26 cellular contexts compared by ENCODE assay signal in the genomic region with DNA sequence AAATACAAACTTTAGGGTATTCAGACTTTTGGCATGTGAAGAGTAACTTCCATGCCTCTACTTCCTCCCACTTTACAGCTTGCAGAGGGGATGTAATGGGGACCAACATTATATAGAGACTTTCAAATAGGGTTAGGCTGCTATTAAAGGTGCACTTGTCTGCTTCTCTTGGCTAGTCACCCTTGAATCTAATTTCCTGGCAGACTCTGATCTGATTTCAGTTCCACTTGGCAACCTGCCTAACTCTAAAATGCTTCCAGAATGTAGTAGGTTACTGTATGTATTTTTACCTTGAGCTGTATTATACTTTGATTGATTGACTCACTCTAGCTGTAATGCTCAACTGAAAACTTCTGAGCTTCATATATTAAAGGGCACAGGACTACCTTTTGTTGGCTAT.
DNase-seq lines count a peak whose midpoint lies in the region; ATAC-seq and TF ChIP-seq lines count a peak whose summit lies in the region.
"Had no signal": no experiment of that assay in that cellular context is flagged by ENCODE, and none has a peak within 500 bp of the region (broad histone marks: within the 10 kb centered on the region; RNA-seq: fewer than 3 reads in every experiment).

No MANE protein-coding gene starts in this region.

- H3K27ac ChIP-seq in left lung = no peak overlapping the region
- H3K27ac ChIP-seq: 22Rv1, stomach, WERI-Rb-1 had no signal

- H3K36me3 Mint-ChIP-seq in activated CD4-positive, alpha-beta T cell treated with anti-CD3 and anti-CD28 coated beads, Interleukin-2, amount 10 ng/mL, durations not matched to agents 24 days and 14 days (ENCODE audit: low read depth) = no peaks in the 10 kb centered on the region
- H3K36me3 Mint-ChIP-seq: activated CD4-positive, alpha-beta memory T cell treated with anti-CD3 and anti-CD28 coated beads for 36 hours; activated naive CD4-positive, alpha-beta T cell treated with anti-CD3 and anti-CD28 coated beads, Interleukin-2, amount 10 ng/mL, durations not matched to agents 7 days and 5 days had no signal

- no peak overlapping the region for H3K27ac Mint-ChIP-seq in activated CD4-positive, alpha-beta T cell treated with anti-CD3 and anti-CD28 coated beads, Interleukin-2, amount 10 ng/mL, durations not matched to agents 24 days and 14 days
- H3K27ac Mint-ChIP-seq: activated CD4-positive, alpha-beta memory T cell treated with anti-CD3 and anti-CD28 coated beads for 36 hours; activated naive CD4-positive, alpha-beta T cell treated with anti-CD3 and anti-CD28 coated beads, Interleukin-2, amount 10 ng/mL, durations not matched to agents 7 days and 5 days; T-helper 1 cell treated with Interleukin-12 subunit alpha and Interleukin-12 subunit beta and Interleukin-4 antibody, amounts not matched to agents 30 μg/mL and 1 μg/mL, for 36 hours had no signal

- intact Hi-C loops in left lung (cut with DNase I) = no loop called here
- intact Hi-C loops in activated CD4-positive, alpha-beta T cell treated with anti-CD3 and anti-CD28 coated beads, Interleukin-2, amount 10 ng/mL, durations not matched to agents 24 days and 14 days (cut with micrococcal nuclease) = no loop called here
- intact Hi-C loops in Right ventricle myocardium superior (cut with DNase I) = no loop called here

- ATAC-seq in HG03103 (IDR thresholded peaks at IDR 0.05; ENCODE audit: low read depth, unreplicated experiment) (peak; percentile 57), left lung (no peak), Right ventricle myocardium superior (ENCODE audit: poor library complexity) (no peak)
- ATAC-seq: K562, Right ventricle myocardium inferior had no signal

- no peaks in the 10 kb centered on the region for H3K27me3 Mint-ChIP-seq in activated CD4-positive, alpha-beta T cell treated with anti-CD3 and anti-CD28 coated beads, Interleukin-2, amount 10 ng/mL, durations not matched to agents 24 days and 14 days
- H3K27me3 Mint-ChIP-seq: activated CD4-positive, alpha-beta memory T cell treated with anti-CD3 and anti-CD28 coated beads for 36 hours; activated naive CD4-positive, alpha-beta T cell treated with anti-CD3 and anti-CD28 coated beads, Interleukin-2, amount 10 ng/mL, durations not matched to agents 7 days and 5 days; central memory CD8-positive, alpha-beta T cell had no signal

- H3K9me3 ChIP-seq in left lung = no peaks in the 10 kb centered on the region
- H3K9me3 ChIP-seq: stomach had no signal

- H3K4me3 Mint-ChIP-seq in activated CD4-positive, alpha-beta T cell treated with anti-CD3 and anti-CD28 coated beads, Interleukin-2, amount 10 ng/mL, durations not matched to agents 24 days and 14 days = no peak overlapping the region
- H3K4me3 Mint-ChIP-seq: activated CD4-positive, alpha-beta memory T cell treated with anti-CD3 and anti-CD28 coated beads for 36 hours; activated naive CD4-positive, alpha-beta T cell treated with anti-CD3 and anti-CD28 coated beads, Interleukin-2, amount 10 ng/mL, durations not matched to agents 7 days and 5 days; central memory CD8-positive, alpha-beta T cell; nephron; T-helper 1 cell treated with Interleukin-12 subunit alpha and Interleukin-12 subunit beta and Interleukin-4 antibody, amounts not matched to agents 30 μg/mL and 1 μg/mL, for 36 hours had no signal

- no peak for TF ChIP-seq CTCF in left lung (IDR thresholded peaks at IDR 0.05)

- peaks cover 3% of the 10 kb centered on the region for H3K9me3 Mint-ChIP-seq in activated CD4-positive, alpha-beta T cell treated with anti-CD3 and anti-CD28 coated beads, Interleukin-2, amount 10 ng/mL, durations not matched to agents 24 days and 14 days
- H3K9me3 Mint-ChIP-seq: nephron; T-helper 1 cell treated with Interleukin-12 subunit alpha and Interleukin-12 subunit beta and Interleukin-4 antibody, amounts not matched to agents 30 μg/mL and 1 μg/mL, for 36 hours had no signal

- no peaks in the 10 kb centered on the region for H3K4me1 ChIP-seq in left lung

- no peaks in the 10 kb centered on the region for H3K4me1 Mint-ChIP-seq in activated CD4-positive, alpha-beta T cell treated with anti-CD3 and anti-CD28 coated beads, Interleukin-2, amount 10 ng/mL, durations not matched to agents 24 days and 14 days
- H3K4me1 Mint-ChIP-seq: activated naive CD4-positive, alpha-beta T cell treated with anti-CD3 and anti-CD28 coated beads, Interleukin-2, amount 10 ng/mL, durations not matched to agents 7 days and 5 days; central memory CD8-positive, alpha-beta T cell; nephron had no signal

- no peaks in the 10 kb centered on the region for H3K36me3 ChIP-seq in left lung
- H3K36me3 ChIP-seq: stomach, WERI-Rb-1 had no signal

- DNase-seq in DMS153 (lab: John Stamatoyannopoulos, UW) (peak; percentile 1), DMS153 treated with DMSO at 0.1 percent for 48 hours (lab: John Stamatoyannopoulos, UW; ENCODE audit: unreplicated experiment) (no peak), NCI-H446 treated with DMSO at 0.1 percent for 48 hours (lab: John Stamatoyannopoulos, UW) (peak; percentile 26), renal cortical epithelial cell (ENCODE audit: low read depth) (peak; percentile 1), left lung (no peak), Right ventricle myocardium superior (no peak)
- no peak for DNase-seq in activated CD4-positive, alpha-beta T cell treated with anti-CD3 and anti-CD28 coated beads, Interleukin-2, amount 10 ng/mL, durations not matched to agents 24 days and 14 days
- DNase-seq: activated CD4-positive, alpha-beta memory T cell treated with anti-CD3 and anti-CD28 coated beads for 36 hours; activated naive CD4-positive, alpha-beta T cell treated with anti-CD3 and anti-CD28 coated beads, Interleukin-2, amount 10 ng/mL, durations not matched to agents 7 days and 5 days; activated T-cell treated with anti-CD3 and anti-CD28 coated beads, Interleukin-2, amount 50 U/mL, for 1 hour; anterior cingulate cortex; Calu3; kidney glomerular epithelial cell; NCI-H2227 treated with DMSO at 0.1 percent for 48 hours; posterior cingulate gyrus; stimulated activated CD4-positive, alpha-beta T cell treated with anti-CD3 and anti-CD28 coated beads, Interleukin-2, amount 100 ng/mL, for 24 hours; stomach; trophoblast cell; WERI-Rb-1 had no signal

- H3K4me3 ChIP-seq in left lung = no peak overlapping the region
- H3K4me3 ChIP-seq: K562, stomach had no signal

- no peaks in the 10 kb centered on the region for H3K27me3 ChIP-seq in left lung
- H3K27me3 ChIP-seq: stomach had no signal

Comparison
In these comparisons a context has a peak if more than half of its experiments do, and no peak if none do; other contexts are left out.
1. DNase-seq: peak in DMS153 (single experiment), NCI-H446 treated with DMSO at 0.1 percent for 48 hours (single experiment) and renal cortical epithelial cell (single experiment); none in DMS153 treated with DMSO at 0.1 percent for 48 hours (single experiment), left lung (0 of 2), activated CD4-positive, alpha-beta T cell treated with anti-CD3 and anti-CD28 coated beads, Interleukin-2, amount 10 ng/mL, durations not matched to agents 24 days and 14 days (single experiment) and Right ventricle myocardium superior (single experiment).